ENCODE assay signal across 14 cellular contexts in the genomic region with DNA sequence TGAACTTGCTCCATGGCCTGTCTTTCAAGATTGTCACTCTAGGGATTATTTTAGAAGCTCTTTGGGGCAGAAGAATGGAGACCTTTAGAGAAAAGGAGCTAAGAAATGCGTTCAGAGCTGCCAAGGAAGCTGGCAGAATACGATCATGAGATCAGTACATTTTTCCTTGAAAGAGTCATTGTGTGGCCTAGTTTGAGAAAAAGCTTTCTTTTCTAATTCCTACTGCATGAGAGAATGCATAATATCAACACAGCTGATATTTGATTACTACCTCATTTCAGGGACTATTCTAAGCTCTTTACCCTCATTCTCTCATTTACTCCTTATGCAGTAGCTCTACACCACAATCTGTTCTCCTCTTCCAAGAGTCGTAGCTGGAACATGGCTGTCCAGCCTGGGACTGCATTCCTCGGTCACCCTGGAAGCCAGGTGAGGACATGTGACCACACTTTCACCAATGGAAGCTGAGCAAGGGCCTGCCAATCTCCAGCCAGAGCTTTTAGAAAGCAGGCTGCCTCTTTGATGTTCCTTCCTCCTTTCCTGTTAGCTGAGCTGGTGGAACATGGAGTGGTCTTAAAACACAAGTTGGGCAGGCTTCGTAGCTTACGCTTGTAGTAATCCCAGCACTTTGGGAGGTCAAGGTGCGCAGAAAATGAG.
DNase-seq lines count a peak whose midpoint lies in the region; ATAC-seq, FAIRE-seq and TF ChIP-seq lines count a peak whose summit lies in the region.
"Had no signal": no experiment of that assay in that cellular context is flagged by ENCODE, and none has a peak within 500 bp of the region (broad histone marks: within the 10 kb centered on the region; RNA-seq: fewer than 3 reads in every experiment).

No MANE protein-coding gene starts in this region.

- POLR2A ChIA-PET in MCF 10A (lab: Yijun Ruan, JAX): interaction anchor here (0.7 to 1.0 kb wide), 2 partner anchors 13 to 31 kb away, joined by 3 read pairs; no protein-coding TSS in a partner anchor

- DNase-seq in breast epithelium (ENCODE audit: low spot score in 2 of 2) (no peak), MCF 10A (ENCODE audit: unreplicated experiment) (no peak), urothelium cell line (ENCODE audit: low spot score) (peak; percentile 18), NCI-H2081 treated with DMSO at 0.1 percent for 48 hours (lab: John Stamatoyannopoulos, UW) (no peak)
- no peak for DNase-seq in activated CD8-positive, alpha-beta memory T cell treated with anti-CD3 and anti-CD28 coated beads, Interleukin-2, amount 50 U/mL, for 48 hours
- DNase-seq: activated CD4-positive, alpha-beta T cell treated with anti-CD3 and anti-CD28 coated beads, Interleukin-2, amount 50 U/mL, for 4 hours; NCI-H2171 treated with DMSO at 0.1 percent for 48 hours; SIG-M5; stimulated activated CD4-positive, alpha-beta T cell treated with anti-CD3 and anti-CD28 coated beads, Interleukin-4, amount 100 ng/mL, for 24 hours; transverse colon had no signal

- no peak for ATAC-seq in GM21723 (IDR thresholded peaks at IDR 0.05; ENCODE audit: unreplicated experiment)

- H3K9me3 Mint-ChIP-seq in MCF 10A (ENCODE audit: unreplicated experiment): no peaks in the 10 kb centered on the region
- H3K9me3 Mint-ChIP-seq: IgD-negative memory B cell had no signal

- peaks cover 6% of the 10 kb centered on the region for H3K4me1 Mint-ChIP-seq in MCF 10A (ENCODE audit: insufficient read depth, unreplicated experiment)
- H3K4me1 Mint-ChIP-seq: IgD-negative memory B cell had no signal

- no peak overlapping the region for H3K4me3 ChIP-seq in breast epithelium
- H3K4me3 ChIP-seq: transverse colon had no signal

- H3K36me3 Mint-ChIP-seq in MCF 10A (ENCODE audit: insufficient read depth, unreplicated experiment): no peaks in the 10 kb centered on the region
- H3K36me3 Mint-ChIP-seq: IgD-negative memory B cell had no signal

- no peaks in the 10 kb centered on the region for H3K4me1 ChIP-seq in breast epithelium

- BruUV-seq in MCF 10A (replicated peaks; lab: Mats Ljungman, UMichigan): no TSS peak

- no peak for FAIRE-seq in urothelium cell line (lab: Jason Lieb, UNC)

- H3K27me3 ChIP-seq in breast epithelium (no peaks in the 10 kb centered on the region), layer of hippocampus (ENCODE audit: control insufficient read depth, insufficient read depth, low read length) (no peaks in the 10 kb centered on the region)
- H3K27me3 ChIP-seq: transverse colon had no signal

- no peaks in the 10 kb centered on the region for H3K36me3 ChIP-seq in breast epithelium
- H3K36me3 ChIP-seq: transverse colon had no signal

- no peak overlapping the region for H3K27ac Mint-ChIP-seq in MCF 10A (ENCODE audit: low read depth, unreplicated experiment)
- H3K27ac Mint-ChIP-seq: IgD-negative memory B cell had no signal

- no peak for TF ChIP-seq POLR2A in breast epithelium (IDR thresholded peaks at IDR 0.05)

- no peaks in the 10 kb centered on the region for H3K9me3 ChIP-seq in breast epithelium
- H3K9me3 ChIP-seq: transverse colon had no signal

- CTCF ChIA-PET in MCF 10A (lab: Yijun Ruan, JAX): no interaction called here

- H3K27ac ChIP-seq in breast epithelium (peak overlapping the region; percentile 81), cingulate gyrus (ENCODE audit: low read depth, low read length) (peak overlapping the region; percentile 42), layer of hippocampus (ENCODE audit: low read depth, low read length) (peak overlapping the region; percentile 57)

- no peaks in the 10 kb centered on the region for H3K27me3 Mint-ChIP-seq in MCF 10A (ENCODE audit: insufficient read depth, unreplicated experiment)
- H3K27me3 Mint-ChIP-seq: IgD-negative memory B cell had no signal

- H3K4me3 Mint-ChIP-seq in MCF 10A (ENCODE audit: unreplicated experiment): no peak overlapping the region
- H3K4me3 Mint-ChIP-seq: IgD-negative memory B cell had no signal

- intact Hi-C loops in breast epithelium (cut with DNase I; ENCODE audit: low total_unique reads): no loop called here
- intact Hi-C loops in MCF 10A (cut with micrococcal nuclease): no loop called here

- TF ChIP-seq CTCF in breast epithelium (IDR thresholded peaks at IDR 0.05): no peak
- TF ChIP-seq CTCF in MCF 10A (IDR thresholded peaks at IDR 0.05; ENCODE audit: unreplicated experiment): no peak
